18 cellular contexts compared by ENCODE assay signal in genomic region chr2:150710916-150711315, GRCh38.
DNase-seq lines count a peak whose midpoint lies in the region; ATAC-seq and TF ChIP-seq lines count a peak whose summit lies in the region.
"Had no signal": no experiment of that assay in that cellular context is flagged by ENCODE, and none has a peak within 500 bp of the region (broad histone marks: within the 10 kb centered on the region; RNA-seq: fewer than 3 reads in every experiment).

No MANE protein-coding gene starts in this region.

- ATAC-seq in Right ventricle myocardium inferior (no peak), GM19467 (IDR thresholded peaks at IDR 0.05; ENCODE audit: unreplicated experiment) (no peak)
- ATAC-seq: stimulated activated naive CD8-positive, alpha-beta T cell treated with anti-CD3 and anti-CD28 coated beads, Interleukin-15, Interleukin-2, amounts not matched to agents 100 U/mL and 50 U/mL, for 24 hours had no signal

- no peak for TF ChIP-seq CTCF in glutamatergic neuron (IDR thresholded peaks at IDR 0.05; ENCODE audit: partially characterized antibody, unreplicated experiment)

- H3K9me3 Mint-ChIP-seq in glutamatergic neuron (ENCODE audit: unreplicated experiment) = peaks cover 5% of the 10 kb centered on the region
- H3K9me3 Mint-ChIP-seq: brain, GM23338, HFFc6 had no signal

- H3K27me3 Mint-ChIP-seq in glutamatergic neuron (ENCODE audit: unreplicated experiment) = no peaks in the 10 kb centered on the region
- H3K27me3 Mint-ChIP-seq: brain, naive B cell had no signal

- DNase-seq in DMS153 (lab: John Stamatoyannopoulos, UW) (peak; percentile 68), Daoy (ENCODE audit: low read depth) (peak; percentile 27), NCI-H2227 (lab: John Stamatoyannopoulos, UW; ENCODE audit: unreplicated experiment) (peak; percentile 54), glutamatergic neuron (peak; percentile 34), SW 1271 (lab: John Stamatoyannopoulos, UW) (no peak), Right ventricle myocardium inferior (ENCODE audit: missing footprints) (no peak)
- DNase-seq: activated CD4-positive, alpha-beta T cell treated with anti-CD3 and anti-CD28 coated beads for 4 hours; activated naive CD4-positive, alpha-beta T cell; activated T-cell treated with anti-CD3 and anti-CD28 coated beads, Interleukin-2, amount 50 U/mL, for 48 hours; HFFc6; islet precursor cell; naive B cell; occipital lobe; stimulated activated naive CD8-positive, alpha-beta T cell treated with anti-CD3 and anti-CD28 coated beads, Interleukin-15, Interleukin-2, amounts not matched to agents 100 U/mL and 50 U/mL, for 24 hours; testis had no signal

- H3K4me3 Mint-ChIP-seq in glutamatergic neuron (ENCODE audit: unreplicated experiment) = no peak overlapping the region
- H3K4me3 Mint-ChIP-seq: brain, GM23338, HFFc6, naive B cell had no signal

- H3K36me3 Mint-ChIP-seq in glutamatergic neuron (ENCODE audit: unreplicated experiment) = no peaks in the 10 kb centered on the region
- H3K36me3 Mint-ChIP-seq: brain, naive B cell had no signal

- H3K27ac Mint-ChIP-seq in glutamatergic neuron (ENCODE audit: unreplicated experiment) = no peak overlapping the region
- H3K27ac Mint-ChIP-seq: brain, GM23338, HFFc6, naive B cell had no signal

- no peaks in the 10 kb centered on the region for H3K4me1 Mint-ChIP-seq in glutamatergic neuron (ENCODE audit: low read depth, unreplicated experiment)
- H3K4me1 Mint-ChIP-seq: naive B cell had no signal

- intact Hi-C loops in Right ventricle myocardium inferior (cut with DNase I) = no loop called here

Comparison
In these comparisons a context has a peak if more than half of its experiments do, and no peak if none do; other contexts are left out.
1. DNase-seq: peak in DMS153 (single experiment), Daoy (single experiment), NCI-H2227 (single experiment) and glutamatergic neuron (single experiment); none in SW 1271 (0 of 2) and Right ventricle myocardium inferior (single experiment).